In genomic region chr22:46564084-46564714, GRCh38 we compare ENCODE assay signal across 10 cellular contexts. TPM values are rescaled to one million over a fixed set of nuclear protein-coding genes. Genes with fewer than 3 reads are reported as not detected.
DNase-seq lines count a peak whose midpoint lies in the region; ATAC-seq and TF ChIP-seq lines count a peak whose summit lies in the region.
"Had no signal": no experiment of that assay in that cellular context is flagged by ENCODE, and none has a peak within 500 bp of the region (broad histone marks: within the 10 kb centered on the region; RNA-seq: fewer than 3 reads in every experiment).

No MANE protein-coding gene starts in this region.

- no peak for TF ChIP-seq CTCF in upper lobe of left lung (IDR thresholded peaks at IDR 0.05)

- H3K4me3 ChIP-seq in upper lobe of left lung: no peak overlapping the region

- no peak overlapping the region for H3K4me3 Mint-ChIP-seq in activated naive CD4-positive, alpha-beta T cell treated with anti-CD3 and anti-CD28 coated beads, Interleukin-2, amount 50 U/mL, for 24 hours
- no peak overlapping the region for H3K4me3 Mint-ChIP-seq in activated T-helper 17 cell treated with anti-CD3 and anti-CD28 coated beads, Interleukin-2, amount 50 U/mL, for 72 hours

- 80% methylated on average over 4 to 8 of the region's 9 CpGs for WGBS in upper lobe of left lung, 2 donors

- no peaks in the 10 kb centered on the region for H3K27me3 ChIP-seq in upper lobe of left lung

- no peaks in the 10 kb centered on the region for H3K36me3 ChIP-seq in upper lobe of left lung

- H3K27me3 Mint-ChIP-seq in activated naive CD4-positive, alpha-beta T cell treated with anti-CD3 and anti-CD28 coated beads, Interleukin-2, amount 50 U/mL, for 24 hours: no peaks in the 10 kb centered on the region
- H3K27me3 Mint-ChIP-seq in activated T-helper 17 cell treated with anti-CD3 and anti-CD28 coated beads, Interleukin-2, amount 50 U/mL, for 72 hours: no peaks in the 10 kb centered on the region

- H3K9me3 ChIP-seq in upper lobe of left lung: no peaks in the 10 kb centered on the region

- H3K4me1 Mint-ChIP-seq in activated naive CD4-positive, alpha-beta T cell treated with anti-CD3 and anti-CD28 coated beads, Interleukin-2, amount 50 U/mL, for 24 hours: peaks cover 5% of the 10 kb centered on the region
- peaks cover 10% of the 10 kb centered on the region for H3K4me1 Mint-ChIP-seq in activated T-helper 17 cell treated with anti-CD3 and anti-CD28 coated beads, Interleukin-2, amount 50 U/mL, for 72 hours

- no peak for DNase-seq in activated naive CD4-positive, alpha-beta T cell (lab: John Stamatoyannopoulos, UW)
- DNase-seq in left lobe of liver (ENCODE audit: low spot score) (no peak), upper lobe of left lung (peak in 1 of 2 donors; percentile 77), UCSD-AML1 (lab: John Stamatoyannopoulos, UW; ENCODE audit: unreplicated experiment) (no peak), D341Med (ENCODE audit: low spot score) (no peak)
- DNase-seq: NCI-H2081 treated with DMSO at 0.1 percent for 48 hours had no signal

- no peak for TF ChIP-seq EP300 in upper lobe of left lung (IDR thresholded peaks at IDR 0.05)

- H3K4me1 ChIP-seq in upper lobe of left lung: peaks cover 6 to 12% (median 10%) of the 10 kb centered on the region in 4 donors

- TF ChIP-seq POLR2A in upper lobe of left lung (IDR thresholded peaks at IDR 0.05): no peak

- peak overlapping the region; percentile 17 for H3K27ac Mint-ChIP-seq in activated naive CD4-positive, alpha-beta T cell treated with anti-CD3 and anti-CD28 coated beads, Interleukin-2, amount 50 U/mL, for 24 hours
- H3K27ac Mint-ChIP-seq in activated T-helper 17 cell treated with anti-CD3 and anti-CD28 coated beads, Interleukin-2, amount 50 U/mL, for 72 hours: peak overlapping the region; percentile 46

- H3K36me3 Mint-ChIP-seq in activated naive CD4-positive, alpha-beta T cell treated with anti-CD3 and anti-CD28 coated beads, Interleukin-2, amount 50 U/mL, for 24 hours: no peaks in the 10 kb centered on the region
- no peaks in the 10 kb centered on the region for H3K36me3 Mint-ChIP-seq in activated T-helper 17 cell treated with anti-CD3 and anti-CD28 coated beads, Interleukin-2, amount 50 U/mL, for 72 hours (ENCODE audit: low read depth)
- H3K36me3 Mint-ChIP-seq: activated naive CD4-positive, alpha-beta T cell treated with anti-CD3 and anti-CD28 coated beads, Interleukin-2, amount 50 U/mL, for 72 hours had no signal

- no peak overlapping the region for H3K27ac ChIP-seq in upper lobe of left lung

- no peaks in the 10 kb centered on the region for H3K9me3 Mint-ChIP-seq in activated naive CD4-positive, alpha-beta T cell treated with anti-CD3 and anti-CD28 coated beads, Interleukin-2, amount 50 U/mL, for 24 hours
- H3K9me3 Mint-ChIP-seq in activated T-helper 17 cell treated with anti-CD3 and anti-CD28 coated beads, Interleukin-2, amount 50 U/mL, for 72 hours: no peaks in the 10 kb centered on the region

- ATAC-seq in activated T-helper 17 cell treated with anti-CD3 and anti-CD28 coated beads, Interleukin-2, amount 50 U/mL, for 72 hours (replicated peaks): no peak
- ATAC-seq in left lobe of liver: peak; percentile 2
- ATAC-seq in upper lobe of left lung (ENCODE audit: low FRiP score in 2 of 2): peak; percentile 23 to 31
- ATAC-seq in GM19463 (IDR thresholded peaks at IDR 0.05; ENCODE audit: unreplicated experiment): no peak

RNA-seq across cellular contexts. Expression of gene CELSR1, which starts 26.8 kb away (rescaled TPM):
- total RNA-seq in activated T-helper 17 cell treated with anti-CD3 and anti-CD28 coated beads, Interleukin-2, amount 50 U/mL, for 72 hours: under 1 TPM; 0.32 to 0.48 TPM
- 8.4 TPM for total RNA-seq in left lobe of liver
- 100 to 1,000 TPM in 2 of 6 donors, 10 to 100 TPM in 4; 45.1 to 145 (median 80.1) TPM for total RNA-seq in upper lobe of left lung

RNA-seq across cellular contexts. Expression of gene GRAMD4, which starts 56.0 kb away (rescaled TPM):
- 10 to 100 TPM; 23.6 to 51.0 TPM for total RNA-seq in activated T-helper 17 cell treated with anti-CD3 and anti-CD28 coated beads, Interleukin-2, amount 50 U/mL, for 72 hours
- total RNA-seq in left lobe of liver (42.5 TPM), upper lobe of left lung (100 to 1,000 TPM in 3 of 6 donors, 10 to 100 TPM in 3; 59.8 to 302 (median 104) TPM)

Comparison
In these comparisons a context has a peak if more than half of its experiments do, and no peak if none do; other contexts are left out.
1. ATAC-seq: peak in left lobe of liver (single experiment) and upper lobe of left lung (2 of 2); none in activated T-helper 17 cell treated with anti-CD3 and anti-CD28 coated beads, Interleukin-2, amount 50 U/mL, for 72 hours (single experiment) and GM19463 (single experiment).